Comparison of ENCODE assay signal across 23 cellular contexts in genomic region chr22:38996105-38996504, GRCh38. TPM values are rescaled to one million over a fixed set of nuclear protein-coding genes. Genes with fewer than 3 reads are reported as not detected.
A peak's percentile ranks its signal among the peaks of the same experiment; 100 is the strongest.
DNase-seq lines count a peak whose midpoint lies in the region; ATAC-seq, FAIRE-seq and TF ChIP-seq lines count a peak whose summit lies in the region.
"Had no signal": no experiment of that assay in that cellular context is flagged by ENCODE, and none has a peak within 500 bp of the region (broad histone marks: within the 10 kb centered on the region; RNA-seq: fewer than 3 reads in every experiment).

No MANE protein-coding gene starts in this region.

- POLR2A ChIA-PET in H1 (lab: Charles Lee; ENCODE audit: partially characterized antibody) = no interaction called here

- no peak overlapping the region for H2BK12ac ChIP-seq in H1 (ENCODE audit: low read depth, low read length)

- peak; percentile 54 for DNase-seq in natural killer cell treated with Interleukin-12 subunit alpha and Interleukin-12 subunit beta and Interleukin-15 and Interleukin-18, amount 100 ng/mL, for 72 hours (ENCODE audit: low spot score)
- DNase-seq in natural killer cell (no peak), MV-4-11 (lab: John Stamatoyannopoulos, UW) (peak; percentile 36), H1 (ENCODE audit: low read depth in 1 of 2, low spot score in 2 of 2) (no peak), caudate nucleus (lab: John Stamatoyannopoulos, UW) (no peak), dorsolateral prefrontal cortex (no peak)
- DNase-seq in stimulated activated CD4-positive, alpha-beta T cell treated with anti-CD3 and anti-CD28 coated beads, Interleukin-4, amount 100 ng/mL, for 24 hours = no peak
- DNase-seq: C1 segment of cervical spinal cord; Calu3; CD4-positive, alpha-beta memory T cell; COR-L47; DMS53; DMS79 treated with DMSO at 0.1 percent for 48 hours; GF-D8; GOT3; H7 had no signal

- H3K27ac ChIP-seq in H1 (ENCODE audit: low read depth, low read length) (no peak overlapping the region), thymus (ENCODE audit: low read depth) (peak overlapping the region; percentile 42), caudate nucleus (ENCODE audit: low read depth, low read length) (no peak overlapping the region), dorsolateral prefrontal cortex (no peak overlapping the region)

- H4K5ac ChIP-seq in H1 (ENCODE audit: insufficient read length, low read depth, low read length) = no peak overlapping the region

- no peak overlapping the region for H2BK120ac ChIP-seq in H1 (replicated peaks; ENCODE audit: low read depth, low read length)

- peaks cover 0 to 7% of the 10 kb centered on the region in 2 donors for H3K4me1 Mint-ChIP-seq in natural killer cell treated with Interleukin-12 subunit alpha and Interleukin-12 subunit beta and Interleukin-15 and Interleukin-18, amount 100 ng/mL, for 72 hours (ENCODE audit: low read depth in 2 of 2)
- no peaks in the 10 kb centered on the region for H3K4me1 Mint-ChIP-seq in natural killer cell

- no peaks in the 10 kb centered on the region for H4K20me1 ChIP-seq in H1 (replicated peaks in 1 of 2; ENCODE audit: control insufficient read depth in 1 of 2, insufficient read depth in 2 of 2, low read length in 2 of 2)

- H3K23ac ChIP-seq in H1 (ENCODE audit: insufficient read length) = no peak overlapping the region

- peaks cover 5% of the 10 kb centered on the region for H3K36me3 Mint-ChIP-seq in natural killer cell treated with Interleukin-12 subunit alpha and Interleukin-12 subunit beta and Interleukin-15 and Interleukin-18, amount 100 ng/mL, for 72 hours
- no peaks in the 10 kb centered on the region for H3K36me3 Mint-ChIP-seq in natural killer cell
- H3K36me3 Mint-ChIP-seq: CD4-positive, alpha-beta memory T cell had no signal

- no peak overlapping the region for H2AFZ ChIP-seq in H1 (ENCODE audit: low read length)

- H3K4me1 ChIP-seq in H1 (replicated peaks in 1 of 4; ENCODE audit: control insufficient read depth in 3 of 4, insufficient read depth in 4 of 4, low read length in 3 of 4) = peaks cover 3 to 19% (median 4%) of the 10 kb centered on the region in 4 experiments; a peak in 6 of 7 replicates
- H3K4me1 ChIP-seq in thymus (ENCODE audit: control insufficient read depth, insufficient read depth, low read length) = peaks cover 4% of the 10 kb centered on the region

- H3K27me3 Mint-ChIP-seq in natural killer cell treated with Interleukin-12 subunit alpha and Interleukin-12 subunit beta and Interleukin-15 and Interleukin-18, amount 100 ng/mL, for 72 hours = peaks cover 7 to 20% of the 10 kb centered on the region in 2 donors
- H3K27me3 Mint-ChIP-seq in natural killer cell (ENCODE audit: low read depth in 2 of 2) = peaks cover 7 to 10% of the 10 kb centered on the region in 2 donors

- H3K56ac ChIP-seq in H1 (replicated peaks; ENCODE audit: insufficient read length, low read depth, low read length) = no peak overlapping the region

- no peak overlapping the region for H3K18ac ChIP-seq in H1 (ENCODE audit: extremely low read depth, low read length)

- H3K9me3 Mint-ChIP-seq in natural killer cell treated with Interleukin-12 subunit alpha and Interleukin-12 subunit beta and Interleukin-15 and Interleukin-18, amount 100 ng/mL, for 72 hours = peaks cover 3% of the 10 kb centered on the region
- peaks cover 0 to 2% of the 10 kb centered on the region in 2 donors for H3K9me3 Mint-ChIP-seq in natural killer cell

- FAIRE-seq in H1 (lab: Jason Lieb, UNC) = no peak

- no peak for TF ChIP-seq RAD21 in H1 (IDR thresholded peaks at IDR 0.05 in 1 of 2, conservative IDR thresholded peaks at IDR 0.05 in 1 of 2; ENCODE audit: low read depth in 2 of 2, low read length in 2 of 2)

- no peaks in the 10 kb centered on the region; a peak in 1 of 7 replicates for H3K27me3 ChIP-seq in H1 (replicated peaks in 1 of 4; ENCODE audit: control insufficient read depth in 3 of 4, extremely low read depth in 1 of 4, insufficient read depth in 3 of 4, low read length in 3 of 4)
- H3K27me3 ChIP-seq in thymus (ENCODE audit: control insufficient read depth, insufficient read depth) = no peaks in the 10 kb centered on the region
- peaks cover 0 to 20% (median 0%) of the 10 kb centered on the region in 45 donors for H3K27me3 ChIP-seq in dorsolateral prefrontal cortex

- 98% methylated on average over 6 of the region's 6 CpGs; no CpG with 5 or more reads in 1 of the 2 experiments for WGBS in H1 (ENCODE audit: extremely low coverage in 1 of 2, insufficient coverage in 1 of 2, insufficient read length in 1 of 2, insufficient replicate concordance in 2 of 2, low coverage in 1 of 2, low lambda C conversion rate in 2 of 2, missing lambda C conversion rate in 1 of 2), 2 experiments
- WGBS in thymus = 82% methylated on average over 6 of the region's 6 CpGs

- H3K23me2 ChIP-seq in H1 (ENCODE audit: low read depth, low read length) = no peaks in the 10 kb centered on the region; the same call in 1 of the 2 replicates

- H3K14ac ChIP-seq in H1 (ENCODE audit: insufficient read length) = no peak overlapping the region

- H3K36me3 ChIP-seq in H1 (ENCODE audit: control insufficient read depth in 2 of 4, insufficient read depth in 4 of 4, low read length in 3 of 4) (no peaks in the 10 kb centered on the region), thymus (ENCODE audit: control insufficient read depth, insufficient read depth) (no peaks in the 10 kb centered on the region)

- peak overlapping the region; percentile 27 for H3K4ac ChIP-seq in H1 (replicated peaks; ENCODE audit: insufficient read length, low read depth, low read length)

- no peak for TF ChIP-seq EP300 in H1 (IDR thresholded peaks at IDR 0.05; ENCODE audit: borderline replicate concordance in 1 of 2, low read depth in 2 of 2, low read length in 2 of 2)

- no peak overlapping the region for H3K27ac Mint-ChIP-seq in natural killer cell treated with Interleukin-12 subunit alpha and Interleukin-12 subunit beta and Interleukin-15 and Interleukin-18, amount 100 ng/mL, for 72 hours
- H3K27ac Mint-ChIP-seq in natural killer cell = no peak overlapping the region

- H3K9ac ChIP-seq in H1 (replicated peaks in 1 of 4; ENCODE audit: extremely low read depth in 1 of 4, low read depth in 3 of 4, low read length in 3 of 4) = no peak overlapping the region

- H3K9me3 ChIP-seq in H1 (ENCODE audit: insufficient read depth in 2 of 2, low read depth in 1 of 2, low read length in 1 of 2) (no peaks in the 10 kb centered on the region), thymus (ENCODE audit: control insufficient read depth) (no peaks in the 10 kb centered on the region)

- ATAC-seq in natural killer cell treated with Interleukin-12 subunit alpha and Interleukin-12 subunit beta and Interleukin-15 and Interleukin-18, amount 100 ng/mL, for 72 hours = no peak
- no peak for ATAC-seq in natural killer cell
- ATAC-seq: HCT116 had no signal

- H3K4me3 Mint-ChIP-seq in natural killer cell treated with Interleukin-12 subunit alpha and Interleukin-12 subunit beta and Interleukin-15 and Interleukin-18, amount 100 ng/mL, for 72 hours = no peak overlapping the region
- no peak overlapping the region for H3K4me3 Mint-ChIP-seq in natural killer cell
- H3K4me3 Mint-ChIP-seq: CD4-positive, alpha-beta memory T cell had no signal

- no peak overlapping the region for H2BK5ac ChIP-seq in H1 (ENCODE audit: low read depth, low read length)

- H2BK20ac ChIP-seq in H1 (ENCODE audit: low read length) = no peak overlapping the region

- H3K79me1 ChIP-seq in H1 (ENCODE audit: low read depth, low read length) = no peaks in the 10 kb centered on the region

- H3K79me2 ChIP-seq in H1 (ENCODE audit: control insufficient read depth in 1 of 2, insufficient read depth in 2 of 2, low read length in 2 of 2) = no peaks in the 10 kb centered on the region

- H4K8ac ChIP-seq in H1 (ENCODE audit: extremely low read depth, insufficient read depth, low read length) = no peak overlapping the region

- no peak overlapping the region for H2AK5ac ChIP-seq in H1 (ENCODE audit: low read depth, low read length)

- CTCF ChIA-PET in H1 (lab: Charles Lee; ENCODE audit: partially characterized antibody) = interaction anchor here (0.7 to 3.0 kb wide), 4 partner anchors 11 to 254 kb away, joined by 3 to 14 read pairs (median 4); no protein-coding TSS in a partner anchor

- TF ChIP-seq CTCF in natural killer cell (IDR thresholded peaks at IDR 0.05) (no peak), H1 (IDR thresholded peaks at IDR 0.05; ENCODE audit: control extremely low read depth in 1 of 3, insufficient read depth in 1 of 3, low read depth in 1 of 3, low read length in 3 of 3) (no peak), dorsolateral prefrontal cortex (IDR thresholded peaks at IDR 0.05 in 54 of 56, conservative IDR thresholded peaks at IDR 0.05 in 2 of 56; ENCODE audit: low read depth in 1 of 56, partially characterized antibody in 56 of 56) (no peak)

- H3K4me3 ChIP-seq in H1 (ENCODE audit: extremely low read depth in 1 of 4, insufficient read depth in 2 of 4, low read depth in 3 of 4, low read length in 4 of 4) = no peak overlapping the region
- no peak overlapping the region for H3K4me3 ChIP-seq in thymus (ENCODE audit: low read length)
- H3K4me3 ChIP-seq in dorsolateral prefrontal cortex = no peak overlapping the region

- intact Hi-C loops in natural killer cell (cut with micrococcal nuclease) = no loop called here
- intact Hi-C loops in dorsolateral prefrontal cortex (cut with DNase I) = loop anchor here in 1 of 2 donors (10.0 kb wide), 1 partner anchor 61 kb away; no protein-coding TSS in a partner anchor

- H3K4me2 ChIP-seq in H1 (ENCODE audit: insufficient read depth in 1 of 2, low read depth in 2 of 2, low read length in 2 of 2) = no peak overlapping the region

- H4K91ac ChIP-seq in H1 (replicated peaks; ENCODE audit: insufficient read length, low read length) = peak overlapping the region; percentile 15

- H2BK15ac ChIP-seq in H1 (ENCODE audit: low read length) = no peak overlapping the region

- TF ChIP-seq POLR2A in H1 (IDR thresholded peaks at IDR 0.05; ENCODE audit: control extremely low read depth in 1 of 2, low read depth in 2 of 2, low read length in 2 of 2) = no peak

RNA-seq across cellular contexts. Expression of gene APOBEC3B, which starts 14.0 kb away (rescaled TPM):
- total RNA-seq in natural killer cell treated with Interleukin-12 subunit alpha and Interleukin-12 subunit beta and Interleukin-15 and Interleukin-18, amount 100 ng/mL, for 72 hours = 10 to 100 TPM in 1 of 2 donors, under 1 TPM in 1; 0.64 to 12.4 TPM
- total RNA-seq in natural killer cell = 1 to 10 TPM; 1.7 to 2.3 (median 2.2) TPM
- total RNA-seq in H1 (2021; fragmentation: NEBNext Ultra II Directional; extraction: Animal tissue kit (Norgen Biotek cat#: 25700)) = 14.2 and 16.3 TPM in 2 replicates
- 43.3 and 74.9 TPM in 2 replicates for polyA plus RNA-seq in H1 (2011; rRNA removed)
- 40.4 TPM for polyA plus RNA-seq in H1 (2011; cell fraction: cytosol; rRNA removed)
- 33.2 TPM for polyA plus RNA-seq in H1 (2011; cell fraction: nucleus; rRNA removed)
- 32.7 to 53.6 TPM (median 44.2 TPM) in 4 replicates for polyA plus RNA-seq in H1 (2012, experiment 1 of 2)
- polyA plus RNA-seq in H1 (2012, experiment 2 of 2) = 38.3 TPM
- 10.0 TPM for polyA plus RNA-seq in H1 (2013, experiment 1 of 2)
- polyA plus RNA-seq in H1 (2013, experiment 2 of 2) = 10.3 TPM
- polyA minus RNA-seq in H1 (2011; rRNA and poly(A)+ RNA removed) = 28.2 and 43.0 TPM in 2 replicates
- 13.7 TPM for polyA minus RNA-seq in H1 (2011; cell fraction: cytosol; rRNA and poly(A)+ RNA removed)
- 8.5 TPM for polyA minus RNA-seq in H1 (2011; cell fraction: nucleus; rRNA and poly(A)+ RNA removed)
- polyA plus RNA-seq in thymus = 9.2 TPM
- total RNA-seq in dorsolateral prefrontal cortex = 1 to 10 TPM in 2 of 120 experiments, under 1 TPM in 23, not detected in 95; 0.34 to 1.5 (median 0.54) TPM

RNA-seq across cellular contexts. Expression of gene APOBEC3C, which starts 18.0 kb away (rescaled TPM):
- 100 to 1,000 TPM in 1 of 2 donors, 10 to 100 TPM in 1; 78.5 to 103 TPM for total RNA-seq in natural killer cell treated with Interleukin-12 subunit alpha and Interleukin-12 subunit beta and Interleukin-15 and Interleukin-18, amount 100 ng/mL, for 72 hours
- total RNA-seq in natural killer cell (100 to 1,000 TPM; 144 to 168 (median 155) TPM), dorsolateral prefrontal cortex (1 to 10 TPM in 117 of 120 experiments, under 1 TPM in 3; 0.43 to 5.9 (median 2.2) TPM)
- 23.3 and 23.7 TPM in 2 replicates for total RNA-seq in H1 (2021; fragmentation: NEBNext Ultra II Directional; extraction: Animal tissue kit (Norgen Biotek cat#: 25700))
- polyA plus RNA-seq in H1 (2011; rRNA removed) (20.3 and 22.8 TPM in 2 replicates), thymus (29.6 TPM)
- polyA plus RNA-seq in H1 (2011; cell fraction: cytosol; rRNA removed) = 13.0 TPM
- polyA plus RNA-seq in H1 (2011; cell fraction: nucleus; rRNA removed) = 11.5 TPM
- 24.1 to 37.8 TPM (median 30.0 TPM) in 4 replicates for polyA plus RNA-seq in H1 (2012, experiment 1 of 2)
- polyA plus RNA-seq in H1 (2012, experiment 2 of 2) = 34.1 TPM
- 41.5 TPM for polyA plus RNA-seq in H1 (2013, experiment 1 of 2)
- 38.6 TPM for polyA plus RNA-seq in H1 (2013, experiment 2 of 2)
- 9.3 and 11.0 TPM in 2 replicates for polyA minus RNA-seq in H1 (2011; rRNA and poly(A)+ RNA removed)
- polyA minus RNA-seq in H1 (2011; cell fraction: cytosol; rRNA and poly(A)+ RNA removed) = 8.7 TPM
- polyA minus RNA-seq in H1 (2011; cell fraction: nucleus; rRNA and poly(A)+ RNA removed) = 6.3 TPM

RNA-seq across cellular contexts. Expression of gene APOBEC3D, which starts 24.8 kb away (rescaled TPM):
- total RNA-seq in natural killer cell treated with Interleukin-12 subunit alpha and Interleukin-12 subunit beta and Interleukin-15 and Interleukin-18, amount 100 ng/mL, for 72 hours = 10 to 100 TPM; 37.6 to 40.1 TPM
- total RNA-seq in natural killer cell (10 to 100 TPM; 33.0 to 46.8 (median 37.9) TPM), dorsolateral prefrontal cortex (1 to 10 TPM in 43 of 120 experiments, under 1 TPM in 63, not detected in 14; 0.22 to 3.1 (median 0.89) TPM)
- 5.5 and 7.2 TPM in 2 replicates for total RNA-seq in H1 (2021; fragmentation: NEBNext Ultra II Directional; extraction: Animal tissue kit (Norgen Biotek cat#: 25700))
- polyA plus RNA-seq in H1 (2011; rRNA removed) (2.2 and 4.3 TPM in 2 replicates), thymus (7.0 TPM)
- 2.7 TPM for polyA plus RNA-seq in H1 (2011; cell fraction: cytosol; rRNA removed)
- 5.2 TPM for polyA plus RNA-seq in H1 (2011; cell fraction: nucleus; rRNA removed)
- polyA plus RNA-seq in H1 (2012, experiment 1 of 2) = 5.2 to 9.9 TPM (median 8.0 TPM) in 4 replicates
- polyA plus RNA-seq in H1 (2012, experiment 2 of 2) = 3.9 TPM
- 3.9 TPM for polyA plus RNA-seq in H1 (2013, experiment 1 of 2)
- 4.6 TPM for polyA plus RNA-seq in H1 (2013, experiment 2 of 2)
- polyA minus RNA-seq in H1 (2011; rRNA and poly(A)+ RNA removed) = 7.2 and 9.4 TPM in 2 replicates
- polyA minus RNA-seq in H1 (2011; cell fraction: cytosol; rRNA and poly(A)+ RNA removed) = 2.7 TPM
- 3.5 TPM for polyA minus RNA-seq in H1 (2011; cell fraction: nucleus; rRNA and poly(A)+ RNA removed)

RNA-seq across cellular contexts. Expression of gene APOBEC3A, which starts 38.7 kb away (rescaled TPM):
- 1 to 10 TPM in 1 of 2 donors, not detected in 1; 3.3 TPM for total RNA-seq in natural killer cell treated with Interleukin-12 subunit alpha and Interleukin-12 subunit beta and Interleukin-15 and Interleukin-18, amount 100 ng/mL, for 72 hours
- total RNA-seq in natural killer cell (10 to 100 TPM in 1 of 3 donors, 1 to 10 TPM in 1, under 1 TPM in 1; 0.66 to 48.1 (median 4.3) TPM), dorsolateral prefrontal cortex (1 to 10 TPM in 27 of 120 experiments, under 1 TPM in 31, not detected in 62; 0.39 to 3.3 (median 0.93) TPM)
- total RNA-seq in H1 (2021; fragmentation: NEBNext Ultra II Directional; extraction: Animal tissue kit (Norgen Biotek cat#: 25700)) = not detected in 2 replicates
- polyA plus RNA-seq in H1 (2011; rRNA removed) (not detected in 2 replicates), thymus (17.3 TPM)
- not detected for polyA plus RNA-seq in H1 (2011; cell fraction: cytosol; rRNA removed)
- polyA plus RNA-seq in H1 (2011; cell fraction: nucleus; rRNA removed) = not detected
- not detected in 4 replicates for polyA plus RNA-seq in H1 (2012, experiment 1 of 2)
- not detected for polyA plus RNA-seq in H1 (2012, experiment 2 of 2)
- polyA plus RNA-seq in H1 (2013, experiment 1 of 2) = 0.04 TPM
- not detected for polyA plus RNA-seq in H1 (2013, experiment 2 of 2)
- polyA minus RNA-seq in H1 (2011; rRNA and poly(A)+ RNA removed) = not detected in 2 replicates
- not detected for polyA minus RNA-seq in H1 (2011; cell fraction: cytosol; rRNA and poly(A)+ RNA removed)
- polyA minus RNA-seq in H1 (2011; cell fraction: nucleus; rRNA and poly(A)+ RNA removed) = not detected
- total RNA-seq: A172; A673; Calu3; CD4-positive, alpha-beta memory T cell; Daoy; G401; H7 had no signal
- polyA plus RNA-seq: BJ; CD4-positive, alpha-beta memory T cell had no signal

RNA-seq across cellular contexts. Expression of gene APOBEC3F, which starts 44.6 kb away (rescaled TPM):
- 10 to 100 TPM; 21.7 to 31.6 TPM for total RNA-seq in natural killer cell treated with Interleukin-12 subunit alpha and Interleukin-12 subunit beta and Interleukin-15 and Interleukin-18, amount 100 ng/mL, for 72 hours
- total RNA-seq in natural killer cell (10 to 100 TPM; 30.1 to 54.4 (median 41.0) TPM), dorsolateral prefrontal cortex (1 to 10 TPM in 111 of 120 experiments, under 1 TPM in 9; 0.43 to 9.0 (median 2.6) TPM)
- total RNA-seq in H1 (2021; fragmentation: NEBNext Ultra II Directional; extraction: Animal tissue kit (Norgen Biotek cat#: 25700)) = 7.3 and 9.7 TPM in 2 replicates
- polyA plus RNA-seq in H1 (2011; rRNA removed) (4.0 and 5.5 TPM in 2 replicates), thymus (7.2 TPM)
- polyA plus RNA-seq in H1 (2011; cell fraction: cytosol; rRNA removed) = 3.1 TPM
- polyA plus RNA-seq in H1 (2011; cell fraction: nucleus; rRNA removed) = 4.0 TPM
- 3.8 to 5.7 TPM (median 4.8 TPM) in 4 replicates for polyA plus RNA-seq in H1 (2012, experiment 1 of 2)
- 2.6 TPM for polyA plus RNA-seq in H1 (2012, experiment 2 of 2)
- 4.7 TPM for polyA plus RNA-seq in H1 (2013, experiment 1 of 2)
- polyA plus RNA-seq in H1 (2013, experiment 2 of 2) = 4.7 TPM
- 6.5 and 6.8 TPM in 2 replicates for polyA minus RNA-seq in H1 (2011; rRNA and poly(A)+ RNA removed)
- polyA minus RNA-seq in H1 (2011; cell fraction: cytosol; rRNA and poly(A)+ RNA removed) = 5.7 TPM
- polyA minus RNA-seq in H1 (2011; cell fraction: nucleus; rRNA and poly(A)+ RNA removed) = 4.4 TPM

Comparison
In these comparisons a context has a peak if more than half of its experiments do, and no peak if none do; other contexts are left out.
1. DNase-seq: peak in natural killer cell treated with Interleukin-12 subunit alpha and Interleukin-12 subunit beta and Interleukin-15 and Interleukin-18, amount 100 ng/mL, for 72 hours (single experiment) and MV-4-11 (single experiment); none in natural killer cell (single experiment), H1 (0 of 2), caudate nucleus (0 of 61), dorsolateral prefrontal cortex (0 of 10) and stimulated activated CD4-positive, alpha-beta T cell treated with anti-CD3 and anti-CD28 coated beads, Interleukin-4, amount 100 ng/mL, for 24 hours (single experiment).